12 cellular contexts compared by ENCODE assay signal in the genomic region with DNA sequence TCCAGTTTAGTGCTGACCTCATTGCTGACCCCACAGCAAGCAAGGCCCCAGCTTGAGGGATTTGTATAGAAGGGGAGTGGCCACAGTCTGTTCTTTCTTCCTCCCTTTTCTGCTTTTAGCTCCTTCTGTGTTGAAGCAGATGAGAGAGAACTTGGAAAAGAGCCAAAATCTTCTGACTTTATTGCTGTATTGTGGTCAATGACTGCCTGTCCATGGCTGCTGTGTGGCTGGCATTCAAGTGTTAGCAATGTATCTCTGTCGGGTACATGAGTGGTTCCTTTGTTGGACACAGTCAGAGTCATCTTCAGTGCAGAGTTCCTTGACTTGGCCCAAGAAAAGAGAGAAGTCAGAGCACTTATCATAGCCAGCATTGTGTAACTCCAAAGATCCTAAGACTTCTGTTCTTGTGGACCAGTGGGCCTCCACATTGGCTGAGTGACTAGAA.
DNase-seq lines count a peak whose midpoint lies in the region; ATAC-seq and TF ChIP-seq lines count a peak whose summit lies in the region.
"Had no signal": no experiment of that assay in that cellular context is flagged by ENCODE, and none has a peak within 500 bp of the region (broad histone marks: within the 10 kb centered on the region; RNA-seq: fewer than 3 reads in every experiment).

No MANE protein-coding gene starts in this region.

- H3K27ac ChIP-seq in HL-60 (replicated peaks) = no peak overlapping the region
- H3K27ac ChIP-seq in lower lobe of right lung = no peak overlapping the region
- H3K27ac ChIP-seq: parathyroid adenoma had no signal

- CTCF ChIA-PET in Caco-2 (lab: Charles Lee) = no interaction called here

- BruUV-seq in Caco-2 (replicated peaks; lab: Mats Ljungman, UMichigan) = no TSS peak

- H3K4me1 ChIP-seq in lower lobe of right lung (no peaks in the 10 kb centered on the region), Caco-2 (no peaks in the 10 kb centered on the region)
- H3K4me1 ChIP-seq: parathyroid adenoma had no signal

- DNase-seq in HL-60 (ENCODE audit: low read depth in 1 of 2, low spot score in 1 of 2) = peak; percentile 9 to 61
- DNase-seq in NCI-H187 treated with DMSO at 0.1 percent for 48 hours (lab: John Stamatoyannopoulos, UW) = peak; percentile 12
- DNase-seq in amniotic epithelial cell (ENCODE audit: low read depth) = peak; percentile 14
- no peak for DNase-seq in lower lobe of right lung
- no peak for DNase-seq in NCI-H774 (lab: John Stamatoyannopoulos, UW)
- no peak for DNase-seq in Caco-2
- DNase-seq in iPS-NIHi11 (ENCODE audit: low spot score) = no peak
- DNase-seq in germinal center (ENCODE audit: low spot score) = no peak
- DNase-seq: activated CD8-positive, alpha-beta T cell treated with anti-CD3 and anti-CD28 coated beads, Interleukin-2, amount 10 ng/mL, durations not matched to agents 7 days and 5 days; activated naive CD4-positive, alpha-beta T cell treated with anti-CD3 and anti-CD28 coated beads, Interleukin-2, amount 50 U/mL, for 16 hours; H7 had no signal

- no peaks in the 10 kb centered on the region for H3K27me3 Mint-ChIP-seq in Caco-2 (ENCODE audit: insufficient read depth, unreplicated experiment)

- H3K4me3 ChIP-seq in HL-60 (replicated peaks; ENCODE audit: insufficient read depth, low read length) = no peak overlapping the region
- no peak overlapping the region for H3K4me3 ChIP-seq in lower lobe of right lung
- no peak overlapping the region for H3K4me3 ChIP-seq in Caco-2 (ENCODE audit: low read depth, low read length)

- no peak overlapping the region for H3K4me3 Mint-ChIP-seq in Caco-2 (ENCODE audit: unreplicated experiment)
- H3K4me3 Mint-ChIP-seq: activated CD8-positive, alpha-beta T cell treated with anti-CD3 and anti-CD28 coated beads, Interleukin-2, amount 10 ng/mL, durations not matched to agents 7 days and 5 days had no signal

- H3K36me3 Mint-ChIP-seq in Caco-2 (ENCODE audit: insufficient read depth, unreplicated experiment) = no peaks in the 10 kb centered on the region

- no peak overlapping the region for H3K27ac Mint-ChIP-seq in Caco-2 (ENCODE audit: unreplicated experiment)
- H3K27ac Mint-ChIP-seq: activated CD8-positive, alpha-beta T cell treated with anti-CD3 and anti-CD28 coated beads, Interleukin-2, amount 10 ng/mL, durations not matched to agents 7 days and 5 days had no signal

- H3K27me3 ChIP-seq in HL-60 (ENCODE audit: insufficient read depth, poor library complexity, severe bottlenecking) (no peaks in the 10 kb centered on the region), lower lobe of right lung (ENCODE audit: low read depth) (no peaks in the 10 kb centered on the region), Caco-2 (replicated peaks; ENCODE audit: control insufficient read depth, insufficient read depth, low read length) (no peaks in the 10 kb centered on the region)

- no peaks in the 10 kb centered on the region for H3K4me1 Mint-ChIP-seq in Caco-2 (ENCODE audit: low read depth, unreplicated experiment)

- TF ChIP-seq CTCF in HL-60 (IDR thresholded peaks at IDR 0.05; ENCODE audit: insufficient read depth, low read length) = no peak
- TF ChIP-seq CTCF in lower lobe of right lung (IDR thresholded peaks at IDR 0.05) = no peak
- no peak for TF ChIP-seq CTCF in Caco-2 (IDR thresholded peaks at IDR 0.05; ENCODE audit: insufficient read depth in 1 of 2, low read depth in 1 of 2, low read length in 1 of 2, severe bottlenecking in 1 of 2, unreplicated experiment in 1 of 2)

- no peaks in the 10 kb centered on the region for H3K36me3 ChIP-seq in lower lobe of right lung
- no peaks in the 10 kb centered on the region for H3K36me3 ChIP-seq in Caco-2 (ENCODE audit: control insufficient read depth, insufficient read depth, low read length)

- ATAC-seq in lower lobe of right lung = peak; percentile 40 to 87
- ATAC-seq: activated CD8-positive, alpha-beta T cell treated with anti-CD3 and anti-CD28 coated beads, Interleukin-2, amount 10 ng/mL, durations not matched to agents 7 days and 5 days had no signal

- intact Hi-C loops in lower lobe of right lung (cut with DNase I) = no loop called here
- intact Hi-C loops in Caco-2 (cut with micrococcal nuclease; ENCODE audit: unreplicated experiment) = no loop called here

- H3K9me3 ChIP-seq in lower lobe of right lung (no peaks in the 10 kb centered on the region), Caco-2 (0 out of 2 replicates have a peak, but pooled peaks cover 4% of the 10 kb centered on the region)

- H3K9me3 Mint-ChIP-seq in Caco-2 (ENCODE audit: unreplicated experiment) = peaks cover 13% of the 10 kb centered on the region

- POLR2A ChIA-PET in Caco-2 (lab: Charles Lee) = no interaction called here

Comparison
In these comparisons a context has a peak if more than half of its experiments do, and no peak if none do; other contexts are left out.
1. DNase-seq: peak in HL-60 (2 of 2), NCI-H187 treated with DMSO at 0.1 percent for 48 hours (single experiment) and amniotic epithelial cell (single experiment); none in lower lobe of right lung (single experiment), NCI-H774 (single experiment), Caco-2 (0 of 2), iPS-NIHi11 (single experiment) and germinal center (single experiment).